14 cellular contexts compared by ENCODE assay signal in genomic region chr17:79006001-79006400, GRCh38. TPM values are rescaled to one million over a fixed set of nuclear protein-coding genes. Genes with fewer than 3 reads are reported as not detected.
DNase-seq lines count a peak whose midpoint lies in the region; ATAC-seq, FAIRE-seq and TF ChIP-seq lines count a peak whose summit lies in the region.
"Had no signal": no experiment of that assay in that cellular context is flagged by ENCODE, and none has a peak within 500 bp of the region (broad histone marks: within the 10 kb centered on the region; RNA-seq: fewer than 3 reads in every experiment).

No MANE protein-coding gene starts in this region.

- 78% methylated on average over 8 of the region's 8 CpGs for WGBS in prostate gland

- CTCF ChIA-PET in PC-3 (lab: Charles Lee): interaction anchor here (1.7 kb wide), 1 partner anchor 10 kb away, joined by 9 read pairs; no protein-coding TSS in a partner anchor

- peak overlapping the region in 1 of 5 donors; percentile 6 for H3K4me3 Mint-ChIP-seq in immature natural killer cell

- H3K36me3 ChIP-seq in PC-3 (ENCODE audit: low read depth, low read length) (peaks cover 24% of the 10 kb centered on the region; the same call in 1 of the 2 replicates), prostate gland (no peaks in the 10 kb centered on the region)

- H3K27ac ChIP-seq in PC-3 (ENCODE audit: low read length) (peak overlapping the region; percentile 83), prostate gland (peak overlapping the region; percentile 82 to 94)

- H3K4me3 ChIP-seq in PC-3 (ENCODE audit: low read length): peak overlapping the region; percentile 95; the same call in 1 of the 2 replicates
- no peak overlapping the region for H3K4me3 ChIP-seq in prostate gland

- TF ChIP-seq POLR2A in prostate gland (IDR thresholded peaks at IDR 0.05) (no peak), GM12891 (IDR thresholded peaks at IDR 0.05; ENCODE audit: low read depth, low read length) (no peak)

- H3K27ac Mint-ChIP-seq in immature natural killer cell: peak overlapping the region in 4 of 6 donors; percentile 24 to 75 (median 64)

- H3K9me3 ChIP-seq in PC-3 (ENCODE audit: low read length): no peaks in the 10 kb centered on the region
- no peaks in the 10 kb centered on the region for H3K9me3 ChIP-seq in prostate gland

- peak overlapping the region; percentile 99 for H3K4me2 ChIP-seq in PC-3 (ENCODE audit: low read length)

- TF ChIP-seq CTCF in PC-3 (conservative IDR thresholded peaks at IDR 0.05; ENCODE audit: low read depth, low read length) (no peak), prostate gland (IDR thresholded peaks at IDR 0.05) (no peak)

- H3K27me3 ChIP-seq in PC-3 (ENCODE audit: low read length): no peaks in the 10 kb centered on the region
- no peaks in the 10 kb centered on the region for H3K27me3 ChIP-seq in prostate gland (replicated peaks; ENCODE audit: insufficient read depth)

- peaks cover 0 to 3% (median 0%) of the 10 kb centered on the region in 3 donors for H3K36me3 Mint-ChIP-seq in immature natural killer cell

- no peak overlapping the region for H2AFZ ChIP-seq in PC-3 (ENCODE audit: low read length)

- peaks cover 8% of the 10 kb centered on the region for H3F3A ChIP-seq in PC-3 (ENCODE audit: low read length, unreplicated experiment)

- TSS peak; percentile 86 for BruUV-seq in PC-3 (replicated peaks; lab: Mats Ljungman, UMichigan)

- no peaks in the 10 kb centered on the region for H3K9me3 Mint-ChIP-seq in immature natural killer cell

- peak; percentile 32 for DNase-seq in NCI-H82 (lab: John Stamatoyannopoulos, UW)
- no peak for DNase-seq in NCI-H82 treated with DMSO at 0.1 percent for 48 hours (lab: John Stamatoyannopoulos, UW; ENCODE audit: unreplicated experiment)
- DNase-seq in PC-3: no peak
- no peak for DNase-seq in immature natural killer cell
- no peak for DNase-seq in prostate gland (ENCODE audit: low spot score)
- DNase-seq in cortex of kidney (lab: John Stamatoyannopoulos, UW): no peak
- no peak for DNase-seq in GM12891 (ENCODE audit: insufficient read length, low spot score)
- DNase-seq: activated CD8-positive, alpha-beta memory T cell treated with anti-CD3 and anti-CD28 coated beads for 24 hours; NCI-H1092; NCI-H524 treated with DMSO at 0.1 percent for 48 hours; stimulated activated CD4-positive, alpha-beta T cell treated with anti-CD3 and anti-CD28 coated beads, Interleukin-12 subunit alpha, Interleukin-12 subunit beta, amount 100 ng/mL, for 4 hours had no signal

- H3K27me3 Mint-ChIP-seq in immature natural killer cell (ENCODE audit: low read depth in 3 of 3): peaks cover 16 to 29% (median 17%) of the 10 kb centered on the region in 3 donors

- intact Hi-C loops in PC-3 (cut with micrococcal nuclease): no loop called here
- intact Hi-C loops in prostate gland (cut with DNase I): no loop called here

- peaks cover 61 to 67% of the 10 kb centered on the region in 2 donors for H3K4me1 Mint-ChIP-seq in immature natural killer cell

- H3K79me2 ChIP-seq in PC-3 (ENCODE audit: low read length): peaks cover 84% of the 10 kb centered on the region

- H3K9me2 ChIP-seq in PC-3 (replicated peaks; ENCODE audit: low read length): no peaks in the 10 kb centered on the region

- peaks cover 63% of the 10 kb centered on the region for H3K4me1 ChIP-seq in PC-3 (ENCODE audit: insufficient read depth, low read length)
- peaks cover 16% of the 10 kb centered on the region for H3K4me1 ChIP-seq in prostate gland (replicated peaks)

- no peak for FAIRE-seq in GM12891 (lab: Jason Lieb, UNC)
- FAIRE-seq: A204.1, astrocyte had no signal

- peaks cover 34% of the 10 kb centered on the region for H4K20me1 ChIP-seq in PC-3 (ENCODE audit: low read length)

- ATAC-seq in PC-3 (peak; percentile 1; the same call in 1 of the 2 replicates), GM18870 (IDR thresholded peaks at IDR 0.05; ENCODE audit: unreplicated experiment) (no peak)

- POLR2A ChIA-PET in PC-3 (lab: Charles Lee; ENCODE audit: unreplicated experiment): interaction anchor here (1.0 kb wide), 1 partner anchor 10 kb away, joined by 3 read pairs; no protein-coding TSS in a partner anchor

- peak overlapping the region; percentile 20 for H3K9ac ChIP-seq in PC-3 (ENCODE audit: low read length)

TF ChIP-seq in GM12891, 5 proteins besides CTCF, POLR2A, EP300 and RAD21:
- TF ChIP-seq SPI1 (IDR thresholded peaks at IDR 0.05; ENCODE audit: low read depth, low read length): no peak
- no peak for TF ChIP-seq TAF1 (IDR thresholded peaks at IDR 0.05; ENCODE audit: low read depth, low read length)
- TF ChIP-seq POU2F2 (IDR thresholded peaks at IDR 0.05; ENCODE audit: low read depth, low read length): no peak
- TF ChIP-seq POLR2AphosphoS5 (IDR thresholded peaks at IDR 0.05; ENCODE audit: low read depth, low read length): no peak
- no peak for TF ChIP-seq PAX5 (IDR thresholded peaks at IDR 0.05; ENCODE audit: insufficient read depth, low read length, severe bottlenecking)

RNA-seq across cellular contexts. Expression of gene CANT1, which starts 3.6 kb away (rescaled TPM):
- 191 and 220 TPM in 2 replicates for total RNA-seq in PC-3 (2014; rRNA removed)
- 1 to 10 TPM; 3.7 to 7.2 (median 4.6) TPM for polyA plus RNA-seq in immature natural killer cell
- total RNA-seq in prostate gland: 100 to 1,000 TPM in 1 of 2 donors, 10 to 100 TPM in 1; 89.7 to 201 TPM
- 24.6 TPM for polyA plus RNA-seq in GM12891 (2012; ENCODE audit: low read depth, missing spikeins)

RNA-seq across cellular contexts. Expression of gene C1QTNF1, which starts 18.0 kb away (rescaled TPM):
- total RNA-seq in PC-3 (2014; rRNA removed) (18.6 and 21.0 TPM in 2 replicates), prostate gland (10 to 100 TPM; 16.3 to 57.9 TPM)
- not detected for polyA plus RNA-seq in immature natural killer cell
- polyA plus RNA-seq in GM12891 (2012; ENCODE audit: low read depth, missing spikeins): 0.05 TPM

RNA-seq across cellular contexts. Expression of gene LGALS3BP, which starts 26.3 kb away (rescaled TPM):
- total RNA-seq in PC-3 (2014; rRNA removed) (72.4 and 121 TPM in 2 replicates), prostate gland (100 to 1,000 TPM; 570 to 890 TPM)
- polyA plus RNA-seq in immature natural killer cell: 10 to 100 TPM in 1 of 3 donors, 1 to 10 TPM in 2; 3.4 to 10.2 (median 3.6) TPM
- polyA plus RNA-seq in GM12891 (2012; ENCODE audit: low read depth, missing spikeins): 7.1 TPM
